ENCODE assay signal across 8 cellular contexts in the genomic region with DNA sequence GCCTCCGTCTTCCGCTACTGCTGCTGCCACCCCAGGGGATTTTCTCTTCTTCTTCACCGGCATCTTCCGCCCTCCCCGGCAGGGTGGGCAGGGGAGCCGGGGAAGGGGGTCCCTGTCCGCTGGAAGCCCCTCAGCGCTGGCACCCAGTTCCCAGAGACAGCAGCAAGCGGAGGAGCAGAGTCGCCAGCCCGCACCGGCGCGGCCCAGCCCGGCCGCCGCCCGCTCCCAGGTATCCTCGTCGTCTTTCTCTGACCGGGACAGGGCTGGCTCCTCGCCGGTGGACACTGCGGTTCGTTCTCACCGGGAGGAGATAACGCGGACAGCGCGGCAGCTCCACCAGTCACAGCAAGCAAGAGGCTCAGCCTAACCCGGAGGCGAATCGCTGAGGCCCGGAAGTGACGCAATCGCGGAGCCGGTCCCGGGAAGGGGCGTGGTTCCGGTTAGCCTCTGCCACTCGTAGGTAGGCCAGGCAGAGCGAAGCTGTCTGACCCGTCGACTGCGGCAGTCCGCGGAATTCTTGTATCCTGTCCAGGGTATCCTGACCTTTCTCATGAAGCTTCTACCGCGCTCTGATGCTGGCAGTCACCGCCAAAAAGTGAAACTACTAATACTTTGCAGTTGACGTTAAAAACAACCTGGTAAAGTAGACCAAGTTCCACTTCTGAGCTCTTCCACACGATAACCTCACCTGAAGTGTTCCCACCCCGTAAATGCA. TPM values are rescaled to one million over a fixed set of nuclear protein-coding genes. Genes with fewer than 3 reads are reported as not detected.
DNase-seq lines count a peak whose midpoint lies in the region; ATAC-seq, FAIRE-seq and TF ChIP-seq lines count a peak whose summit lies in the region.

DCUN1D5 (minus strand) TSS at position 351 of the 715 bp plus-strand sequence; CDS start at position 63, 288 bp downstream.

- peaks cover 24% of the 10 kb centered on the region for H3K4me1 ChIP-seq in body of pancreas

- intact Hi-C loops in body of pancreas (cut with DNase I) (no loop called here), sciatic nerve (cut with DNase I) (no loop called here)

- whole genome bisulfite sequencing in body of pancreas, 2 donors, result 1% methylated on average over 33 to 54 of the region's 54 CpGs

- TF ChIP-seq POLR2A in body of pancreas (IDR thresholded peaks at IDR 0.05), result peak; percentile 57 to 86 (median 85)

- FAIRE-seq in TTC549 (lab: Jason Lieb, UNC), result peak; percentile 19

- H3K4me3 ChIP-seq in body of pancreas, result peak within 1 kb of the TSS; percentile 73 to 96

- H3K27me3 ChIP-seq in body of pancreas, result no peaks in the 10 kb centered on the region

- TF ChIP-seq CTCF in 22Rv1 (IDR thresholded peaks at IDR 0.05) (no peak), body of pancreas (IDR thresholded peaks at IDR 0.05) (no peak)

- DNase-seq in NCI-H2107 treated with DMSO at 0.1 percent for 48 hours (lab: John Stamatoyannopoulos, UW; ENCODE audit: unreplicated experiment), result peak; percentile 77
- peak; percentile 97 to 98 (median 98) for DNase-seq in body of pancreas
- peak; percentile 76 for DNase-seq in iPS DF 19.7 (ENCODE audit: low read depth, low spot score)
- peak; percentile 98 for DNase-seq in sciatic nerve (ENCODE audit: low spot score)

- ATAC-seq in GM18520 (IDR thresholded peaks at IDR 0.05; ENCODE audit: unreplicated experiment) (peak; percentile 100), HG03064 (IDR thresholded peaks at IDR 0.05; ENCODE audit: low read depth, unreplicated experiment) (peak; percentile 100), body of pancreas (peak; percentile 100), sciatic nerve (peak; percentile 100)

- no peaks in the 10 kb centered on the region for H3K9me3 ChIP-seq in body of pancreas

- no peaks in the 10 kb centered on the region for H3K36me3 ChIP-seq in body of pancreas (replicated peaks in 1 of 2; ENCODE audit: insufficient read depth in 1 of 2, low read depth in 2 of 2)

- peak within 1 kb of the TSS; percentile 88 for H3K27ac ChIP-seq in 22Rv1
- peak within 1 kb of the TSS; percentile 69 to 88 (median 83) for H3K27ac ChIP-seq in body of pancreas

RNA-seq across cellular contexts. Expression of gene DCUN1D5, which starts in this region (rescaled TPM):
- total RNA-seq in body of pancreas (10 to 100 TPM; 16.6 to 70.5 TPM), sciatic nerve (19.4 TPM)

Comparison
In these comparisons a context has a peak if more than half of its experiments do, and no peak if none do; other contexts are left out.
1. Peak in every context shown above with its lines: DNase-seq, ATAC-seq, H3K4me3 ChIP-seq and H3K27ac ChIP-seq.